23 cellular contexts compared by ENCODE assay signal in the genomic region with DNA sequence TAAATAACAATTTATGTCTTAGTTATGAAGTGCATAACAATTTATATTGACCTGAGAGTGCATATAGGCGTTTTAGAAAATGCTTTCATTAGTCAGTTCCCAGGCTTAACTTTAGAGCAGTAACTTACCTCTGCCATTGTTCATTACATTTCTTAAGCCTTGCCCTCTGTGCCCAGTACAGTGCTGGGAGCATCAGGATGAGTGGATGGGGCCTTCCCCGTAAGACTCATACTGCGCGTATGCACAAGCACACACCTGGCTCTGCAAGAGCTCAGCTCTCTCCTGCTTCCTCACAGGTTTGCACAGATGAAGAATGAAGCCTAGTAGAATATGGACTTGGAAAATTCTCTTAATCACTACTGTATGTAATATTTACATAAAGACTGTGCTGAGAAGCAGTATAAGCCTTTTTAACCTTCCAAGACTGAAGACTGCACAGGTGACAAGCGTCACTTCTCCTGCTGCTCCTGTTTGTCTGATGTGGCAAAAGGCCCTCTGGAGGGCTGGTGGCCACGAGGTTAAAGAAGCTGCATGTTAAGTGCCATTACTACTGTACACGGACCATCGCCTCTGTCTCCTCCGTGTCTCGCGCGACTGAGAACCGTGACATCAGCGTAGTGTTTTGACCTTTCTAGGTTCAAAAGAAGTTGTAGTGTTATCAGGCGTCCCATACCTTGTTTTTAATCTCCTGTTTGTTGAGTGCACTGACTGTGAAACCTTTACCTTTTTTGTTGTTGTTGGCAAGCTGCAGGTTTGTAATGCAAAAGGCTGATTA.
DNase-seq lines count a peak whose midpoint lies in the region; ATAC-seq and TF ChIP-seq lines count a peak whose summit lies in the region.
"Had no signal": no experiment of that assay in that cellular context is flagged by ENCODE, and none has a peak within 500 bp of the region (broad histone marks: within the 10 kb centered on the region; RNA-seq: fewer than 3 reads in every experiment).

No MANE protein-coding gene starts in this region.

- H3K36me3 Mint-ChIP-seq in activated CD4-positive, alpha-beta T cell treated with anti-CD3 and anti-CD28 coated beads for 36 hours (ENCODE audit: low read depth), result peaks cover 74% of the 10 kb centered on the region
- H3K36me3 Mint-ChIP-seq in dendritic cell treated with granulocyte-macrophage colony-stimulating factor and Interleukin-4, amounts not matched to agents 40 ng/mL and 50 ng/mL, for 4 days (ENCODE audit: low read depth), result peaks cover 70% of the 10 kb centered on the region
- H3K36me3 Mint-ChIP-seq in stimulated activated effector memory CD8-positive, alpha-beta T cell treated with anti-CD3 and anti-CD28 coated beads, Interleukin-12 subunit alpha, Interleukin-12 subunit beta, amount 100 ng/mL, for 72 hours, result peaks cover 97% of the 10 kb centered on the region

- no peaks in the 10 kb centered on the region for H3K79me2 ChIP-seq in DND-41 (ENCODE audit: insufficient read depth, low read length)

- H2AFZ ChIP-seq in DND-41 (ENCODE audit: low read depth, low read length), result no peak overlapping the region

- no peak for TF ChIP-seq CTCF in DND-41 (IDR thresholded peaks at IDR 0.05; ENCODE audit: borderline replicate concordance, extremely low read depth, low read length, poor library complexity, severe bottlenecking)

- POLR2A ChIA-PET in activated CD4-positive, alpha-beta T cell treated with anti-CD3 and anti-CD28 coated beads for 36 hours (lab: Charles Lee), result interaction anchor here (0.9 kb wide), 1 partner anchor 37 kb away, joined by 4 read pairs; no protein-coding TSS in a partner anchor

- no peak for DNase-seq in activated CD4-positive, alpha-beta T cell treated with anti-CD3 and anti-CD28 coated beads for 36 hours
- no peak for DNase-seq in activated CD4-positive, alpha-beta T cell treated with anti-CD3 and anti-CD28 coated beads for 4 hours
- DNase-seq in DND-41, result no peak
- no peak for DNase-seq in stimulated activated effector memory CD8-positive, alpha-beta T cell treated with anti-CD3 and anti-CD28 coated beads, Interleukin-12 subunit alpha, Interleukin-12 subunit beta, amount 100 ng/mL, for 72 hours (ENCODE audit: low spot score in 2 of 2)
- no peak for DNase-seq in nucleus accumbens (lab: John Stamatoyannopoulos, UW)
- no peak for DNase-seq in aorta
- DNase-seq: ACHN, DMS79, MM.1S, NCI-H1092, NCI-H1436, NCI-H187 treated with DMSO at 0.1 percent for 48 hours, NCI-H2107, NCI-H226, NCI-H510A treated with DMSO at 0.1 percent for 48 hours, NCI-H774, Peyer's patch, SJCRH30 had no signal

- 87 to 91% methylated on average over 15 of the region's 15 CpGs for WGBS in aorta, 2 donors

- intact Hi-C loops in activated CD4-positive, alpha-beta T cell treated with anti-CD3 and anti-CD28 coated beads for 36 hours (cut with DNase I, micrococcal nuclease), result no loop called here
- intact Hi-C loops in dendritic cell treated with granulocyte-macrophage colony-stimulating factor and Interleukin-4, amounts not matched to agents 40 ng/mL and 50 ng/mL, for 4 days (cut with micrococcal nuclease), result loop anchor here (2.0 kb wide), 1 partner anchor 158 kb away; the partner anchor contains the start of gene AGPAT4
- intact Hi-C loops in aorta (cut with DNase I), result no loop called here

- CTCF ChIA-PET in activated CD4-positive, alpha-beta T cell treated with anti-CD3 and anti-CD28 coated beads for 36 hours (lab: Charles Lee), result interaction anchor here (1.0 to 1.1 kb wide), 2 partner anchors 10 to 103 kb away, joined by 3 read pairs; no protein-coding TSS in a partner anchor

- no peak overlapping the region for H3K4me3 ChIP-seq in DND-41 (ENCODE audit: low read depth in 1 of 2, low read length in 2 of 2)
- no peak overlapping the region for H3K4me3 ChIP-seq in aorta (ENCODE audit: low read length in 2 of 2)
- H3K4me3 ChIP-seq: BLaER1, GM12878, Peyer's patch, SJCRH30 had no signal

- H3K9ac ChIP-seq in DND-41 (ENCODE audit: low read depth, low read length), result no peak overlapping the region
- H3K9ac ChIP-seq: BLaER1 had no signal

- H3K27me3 ChIP-seq in DND-41 (ENCODE audit: insufficient read depth, low read length, poor library complexity) (no peaks in the 10 kb centered on the region), aorta (ENCODE audit: control insufficient read depth in 1 of 2, insufficient read depth in 2 of 2, low read length in 1 of 2) (no peaks in the 10 kb centered on the region)
- H3K27me3 ChIP-seq: BLaER1, Peyer's patch, SJCRH30 had no signal

- H3K4me2 ChIP-seq in DND-41 (ENCODE audit: insufficient read depth, low read length), result no peak overlapping the region
- H3K4me2 ChIP-seq: BLaER1 had no signal

- H3K27ac ChIP-seq in DND-41 (ENCODE audit: low read length) (no peak overlapping the region), aorta (ENCODE audit: low read depth in 1 of 2, low read length in 2 of 2) (no peak overlapping the region)
- H3K27ac ChIP-seq: 22Rv1, BLaER1, Peyer's patch, SJCRH30 had no signal

- H3K9me3 ChIP-seq in DND-41 (ENCODE audit: insufficient read depth, low read length, severe bottlenecking) (peaks cover 8% of the 10 kb centered on the region), aorta (ENCODE audit: control insufficient read depth, low read length) (no peaks in the 10 kb centered on the region)
- H3K9me3 ChIP-seq: Peyer's patch, SJCRH30 had no signal

- H3K4me1 ChIP-seq in DND-41 (ENCODE audit: insufficient read depth, low read length) (no peaks in the 10 kb centered on the region), aorta (ENCODE audit: control insufficient read depth in 1 of 2, insufficient read depth in 2 of 2, low read length in 2 of 2) (no peaks in the 10 kb centered on the region)
- H3K4me1 ChIP-seq: BLaER1, Peyer's patch, SJCRH30 had no signal

- peaks cover 8% of the 10 kb centered on the region for H3K9me3 Mint-ChIP-seq in activated CD4-positive, alpha-beta T cell treated with anti-CD3 and anti-CD28 coated beads for 36 hours (ENCODE audit: low read depth)
- H3K9me3 Mint-ChIP-seq in dendritic cell treated with granulocyte-macrophage colony-stimulating factor and Interleukin-4, amounts not matched to agents 40 ng/mL and 50 ng/mL, for 4 days, result peaks cover 10% of the 10 kb centered on the region
- H3K9me3 Mint-ChIP-seq in stimulated activated effector memory CD8-positive, alpha-beta T cell treated with anti-CD3 and anti-CD28 coated beads, Interleukin-12 subunit alpha, Interleukin-12 subunit beta, amount 100 ng/mL, for 72 hours, result peaks cover 8% of the 10 kb centered on the region

- no peak overlapping the region for H3K27ac Mint-ChIP-seq in activated CD4-positive, alpha-beta T cell treated with anti-CD3 and anti-CD28 coated beads for 36 hours
- H3K27ac Mint-ChIP-seq in dendritic cell treated with granulocyte-macrophage colony-stimulating factor and Interleukin-4, amounts not matched to agents 40 ng/mL and 50 ng/mL, for 4 days, result peak overlapping the region; percentile 92
- H3K27ac Mint-ChIP-seq in stimulated activated effector memory CD8-positive, alpha-beta T cell treated with anti-CD3 and anti-CD28 coated beads, Interleukin-12 subunit alpha, Interleukin-12 subunit beta, amount 100 ng/mL, for 72 hours, result peak overlapping the region; percentile 84

- H3K4me1 Mint-ChIP-seq in activated CD4-positive, alpha-beta T cell treated with anti-CD3 and anti-CD28 coated beads for 36 hours, result peaks cover 24% of the 10 kb centered on the region
- H3K4me1 Mint-ChIP-seq in dendritic cell treated with granulocyte-macrophage colony-stimulating factor and Interleukin-4, amounts not matched to agents 40 ng/mL and 50 ng/mL, for 4 days (ENCODE audit: low read depth), result peaks cover 65% of the 10 kb centered on the region
- peaks cover 15% of the 10 kb centered on the region for H3K4me1 Mint-ChIP-seq in stimulated activated effector memory CD8-positive, alpha-beta T cell treated with anti-CD3 and anti-CD28 coated beads, Interleukin-12 subunit alpha, Interleukin-12 subunit beta, amount 100 ng/mL, for 72 hours

- no peak overlapping the region for H3K4me3 Mint-ChIP-seq in activated CD4-positive, alpha-beta T cell treated with anti-CD3 and anti-CD28 coated beads for 36 hours
- H3K4me3 Mint-ChIP-seq in dendritic cell treated with granulocyte-macrophage colony-stimulating factor and Interleukin-4, amounts not matched to agents 40 ng/mL and 50 ng/mL, for 4 days, result peak overlapping the region; percentile 20
- H3K4me3 Mint-ChIP-seq in stimulated activated effector memory CD8-positive, alpha-beta T cell treated with anti-CD3 and anti-CD28 coated beads, Interleukin-12 subunit alpha, Interleukin-12 subunit beta, amount 100 ng/mL, for 72 hours, result no peak overlapping the region

- H3K27me3 Mint-ChIP-seq in activated CD4-positive, alpha-beta T cell treated with anti-CD3 and anti-CD28 coated beads for 36 hours, result no peaks in the 10 kb centered on the region
- no peaks in the 10 kb centered on the region for H3K27me3 Mint-ChIP-seq in dendritic cell treated with granulocyte-macrophage colony-stimulating factor and Interleukin-4, amounts not matched to agents 40 ng/mL and 50 ng/mL, for 4 days

- ATAC-seq in activated CD4-positive, alpha-beta T cell treated with anti-CD3 and anti-CD28 coated beads for 36 hours, result peak; percentile 21
- ATAC-seq in DND-41 (ENCODE audit: insufficient read depth, low read depth) (peak; percentile 42; the same call in 1 of the 3 replicates), HG02571 (IDR thresholded peaks at IDR 0.05; ENCODE audit: unreplicated experiment) (no peak), aorta (ENCODE audit: low FRiP score) (no peak)
- ATAC-seq in stimulated activated effector memory CD8-positive, alpha-beta T cell treated with anti-CD3 and anti-CD28 coated beads, Interleukin-12 subunit alpha, Interleukin-12 subunit beta, amount 100 ng/mL, for 72 hours, result no peak
- ATAC-seq: GM12878 had no signal

- H4K20me1 ChIP-seq in DND-41 (ENCODE audit: insufficient read depth, low read length), result no peaks in the 10 kb centered on the region
- H4K20me1 ChIP-seq: BLaER1 had no signal

- H3K36me3 ChIP-seq in DND-41 (ENCODE audit: insufficient read depth, low read length) (peaks cover 91% of the 10 kb centered on the region), aorta (ENCODE audit: control insufficient read depth in 1 of 2, insufficient read depth in 2 of 2, low read length in 1 of 2) (peaks cover 7 to 9% of the 10 kb centered on the region in 2 donors)

Comparison
In these comparisons a context has a peak if more than half of its experiments do, and no peak if none do; other contexts are left out.
1. ATAC-seq: peak in activated CD4-positive, alpha-beta T cell treated with anti-CD3 and anti-CD28 coated beads for 36 hours (single experiment) and DND-41 (single experiment); none in stimulated activated effector memory CD8-positive, alpha-beta T cell treated with anti-CD3 and anti-CD28 coated beads, Interleukin-12 subunit alpha, Interleukin-12 subunit beta, amount 100 ng/mL, for 72 hours (single experiment), HG02571 (single experiment) and aorta (single experiment).